In the genomic region with DNA sequence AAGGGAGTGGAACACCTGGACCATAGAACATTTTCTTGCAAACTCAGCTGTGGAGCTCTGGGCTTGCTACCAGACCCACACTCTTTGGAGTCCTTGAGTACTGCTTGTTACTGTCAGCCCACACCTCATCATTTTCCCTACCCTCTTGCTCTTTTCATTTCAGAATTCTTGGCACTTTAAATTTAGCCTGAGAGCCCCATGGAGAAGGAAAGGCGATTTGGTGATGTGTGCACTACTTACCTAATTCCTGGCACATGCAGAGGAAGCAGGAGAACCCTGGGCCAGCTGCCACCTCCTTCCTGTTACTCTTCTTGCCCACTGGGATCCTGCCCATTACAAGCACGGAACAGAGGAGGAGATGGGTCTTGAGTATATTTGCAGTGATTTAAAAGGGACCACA, we compare ENCODE assay signal across 12 cellular contexts. TPM values are rescaled to one million over a fixed set of nuclear protein-coding genes. Genes with fewer than 3 reads are reported as not detected.
A peak's percentile ranks its signal among the peaks of the same experiment; 100 is the strongest.
DNase-seq lines count a peak whose midpoint lies in the region; ATAC-seq and TF ChIP-seq lines count a peak whose summit lies in the region.
"Had no signal": no experiment of that assay in that cellular context is flagged by ENCODE, and none has a peak within 500 bp of the region (broad histone marks: within the 10 kb centered on the region; RNA-seq: fewer than 3 reads in every experiment).

No MANE protein-coding gene starts in this region.

- CTCF ChIA-PET in RWPE1 (lab: Yijun Ruan, JAX): interaction anchor here (1.4 kb wide), 1 partner anchor 317 kb away, joined by 3 read pairs; no protein-coding TSS in a partner anchor

- H3K4me1 ChIP-seq in right atrium auricular region (peaks cover 0 to 23% of the 10 kb centered on the region in 2 donors), stomach smooth muscle (ENCODE audit: control insufficient read depth, insufficient read depth, low read length) (peaks cover 14% of the 10 kb centered on the region)

- peak; percentile 15 for DNase-seq in M059J (ENCODE audit: low read depth)
- peak; percentile 48 for DNase-seq in astrocyte of the hippocampus (ENCODE audit: low read depth, low spot score)
- DNase-seq in right atrium auricular region (ENCODE audit: low spot score): no peak
- DNase-seq in RWPE1 (ENCODE audit: low spot score): no peak
- DNase-seq: activated CD4-positive, alpha-beta T cell treated with anti-CD3 and anti-CD28 coated beads, Interleukin-2, amount 10 ng/mL, durations not matched to agents 7 days and 5 days; stimulated activated CD4-positive, alpha-beta T cell treated with anti-CD3 and anti-CD28 coated beads, Interleukin-4, amount 100 ng/mL, for 24 hours; T-helper 9 cell had no signal

- H3K4me3 ChIP-seq in right atrium auricular region (no peak overlapping the region), stomach smooth muscle (ENCODE audit: low read length in 2 of 2) (no peak overlapping the region)

- H3K27ac ChIP-seq in right atrium auricular region (peak overlapping the region; percentile 44 to 81), stomach smooth muscle (ENCODE audit: low read length) (peak overlapping the region; percentile 32), RWPE1 (no peak overlapping the region)

- H3K36me3 ChIP-seq in right atrium auricular region (no peaks in the 10 kb centered on the region), stomach smooth muscle (ENCODE audit: control insufficient read depth in 2 of 2, insufficient read depth in 2 of 2, low read length in 2 of 2) (no peaks in the 10 kb centered on the region)

- H3K27me3 ChIP-seq in right atrium auricular region: no peaks in the 10 kb centered on the region
- no peaks in the 10 kb centered on the region for H3K27me3 ChIP-seq in stomach smooth muscle (ENCODE audit: control insufficient read depth in 1 of 2, insufficient read depth in 2 of 2, low read length in 2 of 2)

- peaks cover 5 to 31% of the 10 kb centered on the region in 2 donors for H3K9me3 ChIP-seq in right atrium auricular region
- H3K9me3 ChIP-seq in stomach smooth muscle (ENCODE audit: control insufficient read depth in 2 of 2, low read length in 2 of 2): peaks cover 3 to 5% of the 10 kb centered on the region in 2 donors

- ATAC-seq in HG02870 (IDR thresholded peaks at IDR 0.05; ENCODE audit: unreplicated experiment) (no peak), GM19351 (IDR thresholded peaks at IDR 0.05; ENCODE audit: unreplicated experiment) (no peak)
- ATAC-seq: stimulated activated effector memory CD8-positive, alpha-beta T cell treated with anti-CD3 and anti-CD28 coated beads, Interleukin-12 subunit alpha, Interleukin-12 subunit beta, amount 100 ng/mL, for 72 hours had no signal

- TF ChIP-seq CTCF in right atrium auricular region (IDR thresholded peaks at IDR 0.05): no peak
- no peak for TF ChIP-seq CTCF in RWPE1 (conservative IDR thresholded peaks at IDR 0.05; ENCODE audit: low read depth)

- H3K9ac ChIP-seq in stomach smooth muscle (ENCODE audit: low read length in 2 of 2): no peak overlapping the region

- POLR2A ChIA-PET in RWPE1 (lab: Yijun Ruan, JAX; ENCODE audit: low non-redundant PET): no interaction called here

RNA-seq across cellular contexts. Expression of a gene that starts 31.8 kb away (rescaled TPM):
- 0.79 and 3.9 TPM in 2 replicates for total RNA-seq in M059J (2014; rRNA removed; shearing (Covaris generic))
- total RNA-seq in right atrium auricular region: 1 to 10 TPM; 2.9 to 4.3 TPM
- total RNA-seq: activated T-helper 1 cell treated with anti-CD3 and anti-CD28 coated beads, Interleukin-12 subunit alpha, Interleukin-12 subunit beta, Interleukin-2, Interleukin-4 antibody, amounts not matched to agents 30 ng/mL and 10 ng/mL and 1 ng/mL, durations not matched to agents 14 hours and 24 hours and 36 hours had no signal

Comparison
In these comparisons a context has a peak if more than half of its experiments do, and no peak if none do; other contexts are left out.
1. DNase-seq: peak in M059J (single experiment) and astrocyte of the hippocampus (single experiment); none in right atrium auricular region (single experiment) and RWPE1 (single experiment).